In the genomic region with DNA sequence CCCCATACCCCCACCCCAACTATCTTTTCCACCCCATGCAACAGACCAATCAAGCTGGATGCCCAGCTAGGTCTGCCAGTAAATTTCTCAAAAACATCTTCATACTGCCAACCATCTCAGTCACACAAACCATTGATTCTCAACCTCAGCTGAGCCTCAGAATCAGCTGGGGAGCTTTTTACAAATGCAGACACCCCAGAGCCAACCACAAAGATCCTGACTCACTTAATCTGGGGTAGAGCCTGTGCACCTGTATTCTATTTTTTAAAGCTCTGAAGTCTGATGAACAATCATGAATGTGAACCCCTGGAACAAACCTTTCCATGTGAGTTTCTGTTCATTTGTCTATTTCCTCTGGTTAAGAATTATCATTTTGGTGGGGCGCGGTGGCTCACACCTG, we compare ENCODE assay signal across 21 cellular contexts.
DNase-seq lines count a peak whose midpoint lies in the region; ATAC-seq and TF ChIP-seq lines count a peak whose summit lies in the region.
"Had no signal": no experiment of that assay in that cellular context is flagged by ENCODE, and none has a peak within 500 bp of the region (broad histone marks: within the 10 kb centered on the region; RNA-seq: fewer than 3 reads in every experiment).

No MANE protein-coding gene starts in this region.

- peaks cover 8% of the 10 kb centered on the region for H3F3A ChIP-seq in smooth muscle cell (ENCODE audit: low read depth)

- H3K27ac ChIP-seq in KMS-11 (peak overlapping the region; percentile 31), smooth muscle cell (ENCODE audit: low read depth) (peak overlapping the region; percentile 66)
- H3K27ac ChIP-seq: BLaER1 treated with 17β-estradiol and CSF1 and Interleukin-3, amounts not matched to agents 10 nM and 100 nM had no signal

- H3K27me3 ChIP-seq in KMS-11 (ENCODE audit: insufficient read depth, low read depth) (no peaks in the 10 kb centered on the region), smooth muscle cell (ENCODE audit: low read depth) (no peaks in the 10 kb centered on the region)
- H3K27me3 ChIP-seq: BLaER1 treated with 17β-estradiol and CSF1 and Interleukin-3, amounts not matched to agents 10 nM and 100 nM had no signal

- peak; percentile 58 to 92 for ATAC-seq in activated naive CD4-positive, alpha-beta T cell treated with anti-CD3 and anti-CD28 coated beads, Interleukin-2, amount 50 U/mL, for 72 hours
- ATAC-seq in activated CD8-positive, alpha-beta T cell treated with anti-CD3 and anti-CD28 coated beads, Interleukin-2, amount 10 ng/mL, durations not matched to agents 7 days and 5 days: peak; percentile 19
- no peak for ATAC-seq in GM19467 (IDR thresholded peaks at IDR 0.05; ENCODE audit: unreplicated experiment)
- ATAC-seq: CD8-positive, alpha-beta T cell; GM23338; HCT116; K562 had no signal

- peak overlapping the region; percentile 52 for H3K4me2 ChIP-seq in KMS-11
- no peak overlapping the region for H3K4me2 ChIP-seq in smooth muscle cell
- H3K4me2 ChIP-seq: BLaER1 treated with 17β-estradiol and CSF1 and Interleukin-3, amounts not matched to agents 10 nM and 100 nM; GM23338 had no signal

- peaks cover 9% of the 10 kb centered on the region for H3K27me3 Mint-ChIP-seq in activated naive CD4-positive, alpha-beta T cell treated with anti-CD3 and anti-CD28 coated beads, Interleukin-2, amount 10 ng/mL, durations not matched to agents 7 days and 5 days
- H3K27me3 Mint-ChIP-seq in activated CD8-positive, alpha-beta T cell treated with anti-CD3 and anti-CD28 coated beads, Interleukin-2, amount 10 ng/mL, durations not matched to agents 7 days and 5 days (ENCODE audit: low read depth): no peaks in the 10 kb centered on the region

- TF ChIP-seq CTCF in KMS-11 (conservative IDR thresholded peaks at IDR 0.05; ENCODE audit: low read depth, low read length) (no peak), smooth muscle cell (IDR thresholded peaks at IDR 0.05; ENCODE audit: borderline replicate concordance, insufficient read depth, poor library complexity, severe bottlenecking) (no peak)

- no peaks in the 10 kb centered on the region for H3K36me3 ChIP-seq in KMS-11 (ENCODE audit: insufficient read depth)
- no peaks in the 10 kb centered on the region for H3K36me3 ChIP-seq in smooth muscle cell (ENCODE audit: low read depth)
- H3K36me3 ChIP-seq: BLaER1 treated with 17β-estradiol and CSF1 and Interleukin-3, amounts not matched to agents 10 nM and 100 nM had no signal

- no peak overlapping the region for H3K27ac Mint-ChIP-seq in activated naive CD4-positive, alpha-beta T cell treated with anti-CD3 and anti-CD28 coated beads, Interleukin-2, amount 50 U/mL, for 72 hours
- H3K27ac Mint-ChIP-seq in activated naive CD4-positive, alpha-beta T cell treated with anti-CD3 and anti-CD28 coated beads, Interleukin-2, amount 10 ng/mL, durations not matched to agents 7 days and 5 days: no peak overlapping the region
- no peak overlapping the region for H3K27ac Mint-ChIP-seq in activated CD8-positive, alpha-beta T cell treated with anti-CD3 and anti-CD28 coated beads, Interleukin-2, amount 10 ng/mL, durations not matched to agents 7 days and 5 days
- H3K27ac Mint-ChIP-seq: CD8-positive, alpha-beta T cell; GM23338 had no signal

- H4K20me1 ChIP-seq in KMS-11 (ENCODE audit: insufficient read depth) (no peaks in the 10 kb centered on the region), smooth muscle cell (ENCODE audit: low read depth) (no peaks in the 10 kb centered on the region)
- H4K20me1 ChIP-seq: BLaER1 treated with 17β-estradiol and CSF1 and Interleukin-3, amounts not matched to agents 10 nM and 100 nM had no signal

- H3K4me1 ChIP-seq in KMS-11 (ENCODE audit: low read depth, poor library complexity, severe bottlenecking) (peaks cover 45% of the 10 kb centered on the region), smooth muscle cell (ENCODE audit: low read depth) (peaks cover 6% of the 10 kb centered on the region)

- no peak overlapping the region for H3K4me3 Mint-ChIP-seq in activated naive CD4-positive, alpha-beta T cell treated with anti-CD3 and anti-CD28 coated beads, Interleukin-2, amount 10 ng/mL, durations not matched to agents 7 days and 5 days
- no peak overlapping the region for H3K4me3 Mint-ChIP-seq in activated CD8-positive, alpha-beta T cell treated with anti-CD3 and anti-CD28 coated beads, Interleukin-2, amount 10 ng/mL, durations not matched to agents 7 days and 5 days
- H3K4me3 Mint-ChIP-seq: CD8-positive, alpha-beta T cell; GM23338 had no signal

- H3K4me1 Mint-ChIP-seq in activated naive CD4-positive, alpha-beta T cell treated with anti-CD3 and anti-CD28 coated beads, Interleukin-2, amount 10 ng/mL, durations not matched to agents 7 days and 5 days: peaks cover 3% of the 10 kb centered on the region
- peaks cover 10% of the 10 kb centered on the region for H3K4me1 Mint-ChIP-seq in activated CD8-positive, alpha-beta T cell treated with anti-CD3 and anti-CD28 coated beads, Interleukin-2, amount 10 ng/mL, durations not matched to agents 7 days and 5 days (ENCODE audit: low read depth)

- H3K9me3 Mint-ChIP-seq in activated naive CD4-positive, alpha-beta T cell treated with anti-CD3 and anti-CD28 coated beads, Interleukin-2, amount 50 U/mL, for 72 hours: no peaks in the 10 kb centered on the region
- H3K9me3 Mint-ChIP-seq in activated naive CD4-positive, alpha-beta T cell treated with anti-CD3 and anti-CD28 coated beads, Interleukin-2, amount 10 ng/mL, durations not matched to agents 7 days and 5 days: no peaks in the 10 kb centered on the region
- no peaks in the 10 kb centered on the region for H3K9me3 Mint-ChIP-seq in activated CD8-positive, alpha-beta T cell treated with anti-CD3 and anti-CD28 coated beads, Interleukin-2, amount 10 ng/mL, durations not matched to agents 7 days and 5 days (ENCODE audit: insufficient read depth)
- H3K9me3 Mint-ChIP-seq: CD8-positive, alpha-beta T cell; GM23338 had no signal

- no peaks in the 10 kb centered on the region for H3K36me3 Mint-ChIP-seq in activated naive CD4-positive, alpha-beta T cell treated with anti-CD3 and anti-CD28 coated beads, Interleukin-2, amount 50 U/mL, for 72 hours
- H3K36me3 Mint-ChIP-seq in activated naive CD4-positive, alpha-beta T cell treated with anti-CD3 and anti-CD28 coated beads, Interleukin-2, amount 10 ng/mL, durations not matched to agents 7 days and 5 days: no peaks in the 10 kb centered on the region
- no peaks in the 10 kb centered on the region for H3K36me3 Mint-ChIP-seq in activated CD8-positive, alpha-beta T cell treated with anti-CD3 and anti-CD28 coated beads, Interleukin-2, amount 10 ng/mL, durations not matched to agents 7 days and 5 days (ENCODE audit: low read depth)
- H3K36me3 Mint-ChIP-seq: CD8-positive, alpha-beta T cell had no signal

- 98% methylated on average over 2 of the region's 2 CpGs for WGBS in smooth muscle cell (ENCODE audit: low lambda C conversion rate)

- no peaks in the 10 kb centered on the region for H3K9me3 ChIP-seq in smooth muscle cell (replicated peaks; ENCODE audit: low read depth)
- H3K9me3 ChIP-seq: BLaER1 treated with 17β-estradiol and CSF1 and Interleukin-3, amounts not matched to agents 10 nM and 100 nM had no signal

- H3K9ac ChIP-seq in KMS-11 (no peak overlapping the region), smooth muscle cell (ENCODE audit: low read depth) (no peak overlapping the region)
- H3K9ac ChIP-seq: BLaER1 treated with 17β-estradiol and CSF1 and Interleukin-3, amounts not matched to agents 10 nM and 100 nM had no signal

- POLR2A ChIA-PET in activated CD8-positive, alpha-beta T cell treated with anti-CD3 and anti-CD28 coated beads, Interleukin-2, amount 10 ng/mL, durations not matched to agents 7 days and 5 days (lab: Charles Lee): no interaction called here

- H3K79me2 ChIP-seq in KMS-11 (ENCODE audit: insufficient read depth, low read depth): no peaks in the 10 kb centered on the region
- H3K79me2 ChIP-seq in smooth muscle cell (ENCODE audit: low read depth): no peaks in the 10 kb centered on the region

- H2AFZ ChIP-seq in KMS-11 (ENCODE audit: low read depth) (no peak overlapping the region), smooth muscle cell (ENCODE audit: low read depth) (no peak overlapping the region)
- H2AFZ ChIP-seq: GM23338 had no signal

- CTCF ChIA-PET in activated naive CD4-positive, alpha-beta T cell treated with anti-CD3 and anti-CD28 coated beads, Interleukin-2, amount 10 ng/mL, durations not matched to agents 7 days and 5 days (lab: Charles Lee): interaction anchor here (0.6 kb wide), 1 partner anchor 194 kb away, joined by 3 read pairs; no protein-coding TSS in a partner anchor
- CTCF ChIA-PET in activated CD8-positive, alpha-beta T cell treated with anti-CD3 and anti-CD28 coated beads, Interleukin-2, amount 10 ng/mL, durations not matched to agents 7 days and 5 days (lab: Charles Lee): interaction anchor here (1.0 to 1.4 kb wide), 2 partner anchors 81 to 145 kb away, joined by 3 to 4 read pairs; no protein-coding TSS in a partner anchor

- DNase-seq in activated naive CD4-positive, alpha-beta T cell treated with anti-CD3 and anti-CD28 coated beads, Interleukin-2, amount 50 U/mL, for 72 hours (ENCODE audit: low spot score in 2 of 2): no peak
- no peak for DNase-seq in activated naive CD4-positive, alpha-beta T cell treated with anti-CD3 and anti-CD28 coated beads, Interleukin-2, amount 10 ng/mL, durations not matched to agents 7 days and 5 days
- DNase-seq in activated CD8-positive, alpha-beta T cell treated with anti-CD3 and anti-CD28 coated beads, Interleukin-2, amount 10 ng/mL, durations not matched to agents 7 days and 5 days: no peak
- DNase-seq in smooth muscle cell (lab: John Stamatoyannopoulos, UW; ENCODE audit: unreplicated experiment): no peak
- DNase-seq in iPS-NIHi7 (ENCODE audit: extremely low spot score): no peak
- DNase-seq: Calu3; CD8-positive, alpha-beta T cell; GF-D8; NCI-H1417; NCI-H187 treated with DMSO at 0.1 percent for 48 hours; NCI-H2227 treated with DMSO at 0.1 percent for 48 hours; NCI-H510A treated with DMSO at 0.1 percent for 48 hours; NCI-H774; OCI-M1; SHP77 had no signal

- H3K4me3 ChIP-seq in KMS-11 (IDR thresholded peaks at IDR 0.05; ENCODE audit: insufficient read depth, low read depth, low read length) (no peak overlapping the region), smooth muscle cell (no peak overlapping the region)
- H3K4me3 ChIP-seq: BLaER1 treated with 17β-estradiol and CSF1 and Interleukin-3, amounts not matched to agents 10 nM and 100 nM; GM23338; K562 had no signal
